9 cellular contexts compared by ENCODE assay signal in the genomic region with DNA sequence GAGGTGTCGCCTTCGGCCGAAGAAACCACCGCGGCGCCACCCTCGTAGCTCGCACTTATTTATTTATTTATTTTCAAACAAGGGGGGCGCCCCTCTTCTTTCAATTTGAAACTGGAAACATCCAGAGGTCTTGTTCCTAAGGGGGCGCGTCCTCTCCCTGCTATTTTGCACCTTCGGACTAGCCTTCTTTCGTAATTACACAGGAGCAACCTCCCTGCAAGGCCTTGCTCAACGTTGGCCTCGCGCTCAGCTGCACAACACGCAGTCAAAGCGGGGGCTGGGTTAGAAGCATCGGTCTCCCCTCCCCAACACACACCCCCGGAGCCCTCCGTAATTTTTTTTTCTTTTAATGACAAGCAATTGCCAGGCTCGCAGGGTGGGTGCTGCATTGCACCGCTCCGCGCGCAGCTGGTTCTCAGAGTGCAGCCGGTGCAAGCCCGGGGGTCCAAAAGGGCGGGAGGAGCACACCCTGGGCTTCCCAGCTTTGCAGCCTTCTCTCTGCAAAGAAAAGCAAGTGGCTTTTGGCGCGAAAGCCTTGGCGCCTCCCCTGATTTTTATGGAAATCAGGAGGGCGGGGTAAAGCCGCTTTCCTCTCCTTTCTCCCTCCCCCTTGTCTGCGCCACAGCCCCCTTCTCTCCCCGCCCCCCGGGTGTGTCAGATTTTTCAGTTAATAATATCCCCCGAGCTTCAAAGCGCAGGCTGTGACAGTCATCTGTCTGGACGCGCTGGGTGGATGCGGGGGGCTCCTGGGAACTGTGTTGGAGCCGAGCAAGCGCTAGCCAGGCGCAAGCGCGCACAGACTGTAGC. TPM values are rescaled to one million over a fixed set of nuclear protein-coding genes. Genes with fewer than 3 reads are reported as not detected.
A peak's percentile ranks its signal among the peaks of the same experiment; 100 is the strongest.
DNase-seq lines count a peak whose midpoint lies in the region; ATAC-seq, FAIRE-seq and TF ChIP-seq lines count a peak whose summit lies in the region.
"Had no signal": no experiment of that assay in that cellular context is flagged by ENCODE, and none has a peak within 500 bp of the region (broad histone marks: within the 10 kb centered on the region; RNA-seq: fewer than 3 reads in every experiment).

A gene (plus strand): TSS at position 697 of the 807 bp plus-strand sequence. CDS start 1,515 bp downstream, outside the sequence.

- H3K9me3 Mint-ChIP-seq in IgD-negative memory B cell: no peaks in the 10 kb centered on the region
- H3K9me3 Mint-ChIP-seq in immature natural killer cell: peaks cover 0 to 2% (median 0%) of the 10 kb centered on the region in 6 donors

- H3K9me3 ChIP-seq in SJSA1 (replicated peaks): no peaks in the 10 kb centered on the region
- H3K9me3 ChIP-seq in sigmoid colon: no peaks in the 10 kb centered on the region

- no peaks in the 10 kb centered on the region for H3K36me3 Mint-ChIP-seq in IgD-negative memory B cell
- peaks cover 0 to 3% (median 0%) of the 10 kb centered on the region in 3 donors for H3K36me3 Mint-ChIP-seq in immature natural killer cell

- H3K4me1 Mint-ChIP-seq in IgD-negative memory B cell (peaks cover 0 to 8% (median 3%) of the 10 kb centered on the region in 3 donors), immature natural killer cell (peaks cover 15 to 27% of the 10 kb centered on the region in 2 donors)

- TF ChIP-seq POLR2A in sigmoid colon (IDR thresholded peaks at IDR 0.05): no peak

- 1% methylated on average over 47 of the region's 47 CpGs for WGBS in sigmoid colon, 2 donors

- no peak for ATAC-seq in HG03039 (IDR thresholded peaks at IDR 0.05; ENCODE audit: unreplicated experiment)

- no peak for FAIRE-seq in bronchial epithelial cell (lab: Jason Lieb, UNC)
- FAIRE-seq: G401.6 had no signal

- H3K36me3 ChIP-seq in SJSA1 (0 out of 2 replicates have a peak, but pooled peaks cover 4% of the 10 kb centered on the region), bronchial epithelial cell (ENCODE audit: control insufficient read depth, insufficient read depth, low read length) (no peaks in the 10 kb centered on the region), sigmoid colon (no peaks in the 10 kb centered on the region)

- intact Hi-C loops in sigmoid colon (cut with DNase I): loop anchor here (5.0 to 10.0 kb wide), 4 partner anchors 303 to 667 kb away; no protein-coding TSS in a partner anchor

- peaks cover 62% of the 10 kb centered on the region for H3K27me3 Mint-ChIP-seq in IgD-negative memory B cell
- peaks cover 12 to 30% (median 13%) of the 10 kb centered on the region in 3 donors for H3K27me3 Mint-ChIP-seq in immature natural killer cell (ENCODE audit: low read depth in 3 of 3)

- H3K4me3 Mint-ChIP-seq in IgD-negative memory B cell: peak within 1 kb of the TSS in 3 of 4 donors; percentile 66 to 86 (median 86)
- peak within 1 kb of the TSS; percentile 47 to 68 (median 60) for H3K4me3 Mint-ChIP-seq in immature natural killer cell

- DNase-seq in activated CD4-positive, alpha-beta T cell treated with anti-CD3 and anti-CD28 coated beads for 24 hours (ENCODE audit: low read depth in 2 of 2): peak; percentile 18 to 23
- DNase-seq in activated CD4-positive, alpha-beta T cell treated with anti-CD3 and anti-CD28 coated beads, Interleukin-2, amount 50 U/mL, for 4 hours: no peak
- DNase-seq in SJSA1 (ENCODE audit: low read depth in 1 of 2, low spot score in 2 of 2) (peak; percentile 76), bronchial epithelial cell (ENCODE audit: low read depth) (peak; percentile 28), immature natural killer cell (no peak), sigmoid colon (no peak)

- no peak for TF ChIP-seq EP300 in sigmoid colon (IDR thresholded peaks at IDR 0.05)

- H3K4me3 ChIP-seq in SJSA1: peak within 1 kb of the TSS; percentile 39
- peak within 1 kb of the TSS; percentile 4 for H3K4me3 ChIP-seq in bronchial epithelial cell (ENCODE audit: low read depth, low read length)
- H3K4me3 ChIP-seq in sigmoid colon: peak within 1 kb of the TSS; percentile 14 to 52 (median 44)

- H3K4me1 ChIP-seq in SJSA1 (replicated peaks) (peaks cover 18% of the 10 kb centered on the region), sigmoid colon (peaks cover 0 to 48% (median 40%) of the 10 kb centered on the region in 4 donors)

- H3K27me3 ChIP-seq in SJSA1 (replicated peaks) (peaks cover 49% of the 10 kb centered on the region), bronchial epithelial cell (ENCODE audit: control insufficient read depth, insufficient read depth, low read length) (peaks cover 44% of the 10 kb centered on the region), sigmoid colon (peaks cover 31 to 46% (median 34%) of the 10 kb centered on the region in 3 donors)

- no peak within 1 kb of the TSS for H3K27ac ChIP-seq in SJSA1
- H3K27ac ChIP-seq in sigmoid colon: no peak within 1 kb of the TSS

- TF ChIP-seq CTCF in bronchial epithelial cell (IDR thresholded peaks at IDR 0.05; ENCODE audit: insufficient read depth, low read length, severe bottlenecking): peak; percentile 80
- TF ChIP-seq CTCF in sigmoid colon (IDR thresholded peaks at IDR 0.05): peak in 2 of 4 experiments; percentile 5 to 55

- peak within 1 kb of the TSS in 1 of 3 donors; percentile 69 for H3K27ac Mint-ChIP-seq in IgD-negative memory B cell
- H3K27ac Mint-ChIP-seq in immature natural killer cell: no peak within 1 kb of the TSS

RNA-seq across cellular contexts. Expression of the gene that starts here (rescaled TPM):
- not detected for polyA plus RNA-seq in IgD-negative memory B cell
- 1.2 and 3.7 TPM in 2 replicates for total RNA-seq in SJSA1 (2014; rRNA removed; shearing (Covaris generic))
- not detected in 2 replicates for total RNA-seq in bronchial epithelial cell
- not detected for polyA plus RNA-seq in immature natural killer cell
- total RNA-seq in sigmoid colon: under 1 TPM; 0.33 to 0.71 (median 0.55) TPM
- polyA plus RNA-seq in sigmoid colon: under 1 TPM in 2 of 3 donors, not detected in 1; 0.51 to 0.60 TPM

Comparison
In these comparisons a context has a peak if more than half of its experiments do, and no peak if none do; other contexts are left out.
1. DNase-seq: peak in activated CD4-positive, alpha-beta T cell treated with anti-CD3 and anti-CD28 coated beads for 24 hours (2 of 2) and SJSA1 (2 of 2); none in activated CD4-positive, alpha-beta T cell treated with anti-CD3 and anti-CD28 coated beads, Interleukin-2, amount 50 U/mL, for 4 hours (0 of 2), immature natural killer cell (0 of 3) and sigmoid colon (single experiment).
2. Peak in DNase-seq and H3K4me3 ChIP-seq in bronchial epithelial cell; RNA of the gene not detected or under 1 TPM.
3. Peak in every context shown above with its lines, with median percentiles within 50 percentile points of each other: H3K4me3 ChIP-seq.